ENCODE assay signal across 8 cellular contexts in the genomic region with DNA sequence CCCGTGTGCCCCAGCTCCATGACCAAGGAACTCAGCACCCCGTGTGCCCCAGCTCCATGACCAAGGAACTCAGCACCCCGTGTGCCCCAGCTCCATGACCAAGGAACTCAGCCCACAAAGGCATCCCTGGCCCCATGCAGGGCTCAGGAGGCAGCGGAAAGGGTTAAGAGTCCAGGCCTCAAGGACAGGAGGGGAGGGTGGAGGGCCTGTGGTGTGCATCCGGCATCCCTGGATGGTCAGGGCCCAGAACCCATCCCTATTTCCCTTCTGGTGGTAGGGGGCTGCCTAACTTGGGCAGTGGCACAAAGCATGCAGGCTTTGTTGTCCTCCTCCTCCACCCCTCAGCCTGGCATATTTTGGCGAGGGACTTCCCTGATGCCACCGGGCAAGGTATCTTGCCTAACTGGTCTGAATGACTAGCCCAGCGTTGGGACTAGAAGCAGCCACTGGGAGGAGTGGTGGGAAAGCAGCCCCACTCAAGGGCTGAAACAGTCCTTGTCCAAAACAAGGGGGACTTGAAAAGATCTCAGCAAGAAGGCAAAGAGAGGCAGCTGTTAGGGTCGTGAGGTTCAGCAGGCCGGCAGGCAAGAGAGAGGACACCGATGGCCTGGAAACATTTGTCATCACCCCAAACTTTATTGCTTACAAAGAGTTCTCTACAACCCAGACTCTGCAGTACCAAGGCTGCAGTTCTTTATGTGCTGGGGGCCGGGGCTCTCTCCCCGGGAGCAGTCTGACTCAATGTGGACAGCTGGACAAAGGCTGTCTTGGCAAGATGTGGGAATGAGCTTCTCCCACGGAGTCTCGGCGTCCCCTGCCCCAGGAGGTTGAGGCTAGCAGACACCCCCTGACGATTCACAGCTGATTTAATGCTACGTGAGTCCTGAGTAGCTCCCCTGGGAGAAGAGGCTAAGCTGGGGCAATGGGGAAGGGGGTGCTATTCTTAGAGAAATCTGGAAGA. TPM values are rescaled to one million over a fixed set of nuclear protein-coding genes. Genes with fewer than 3 reads are reported as not detected.
DNase-seq lines count a peak whose midpoint lies in the region; ATAC-seq and TF ChIP-seq lines count a peak whose summit lies in the region.

No MANE protein-coding gene starts in this region.

- H2AFZ ChIP-seq in neural progenitor cell (replicated peaks) = peak overlapping the region; percentile 88

- peaks cover 16% of the 10 kb centered on the region for H3K4me1 ChIP-seq in DOHH2 (ENCODE audit: control insufficient read depth, low read length)
- H3K4me1 ChIP-seq in Peyer's patch = peaks cover 7 to 44% (median 12%) of the 10 kb centered on the region in 4 donors
- peaks cover 9 to 11% of the 10 kb centered on the region in 2 donors for H3K4me1 ChIP-seq in esophagus (ENCODE audit: control insufficient read depth in 2 of 2, insufficient read depth in 2 of 2, low read length in 1 of 2)
- H3K4me1 ChIP-seq in neural progenitor cell = peaks cover 8% of the 10 kb centered on the region

- H3K27ac ChIP-seq in DOHH2 (ENCODE audit: low read depth, low read length) (no peak overlapping the region), Peyer's patch (peak overlapping the region; percentile 37 to 83 (median 70)), esophagus (ENCODE audit: low read depth in 2 of 2, low read length in 1 of 2) (peak overlapping the region; percentile 14 to 59), neural progenitor cell (no peak overlapping the region)

- no peak for ATAC-seq in HG02798 (IDR thresholded peaks at IDR 0.05; ENCODE audit: poor library complexity, unreplicated experiment)
- no peak for ATAC-seq in HG03175 (IDR thresholded peaks at IDR 0.05; ENCODE audit: unreplicated experiment)

- H3K9me3 Mint-ChIP-seq in neural progenitor cell = no peaks in the 10 kb centered on the region

- H3K9ac ChIP-seq in neural progenitor cell = no peak overlapping the region

- peak overlapping the region; percentile 20 for H3K4me3 Mint-ChIP-seq in neural progenitor cell

- H3K9me3 ChIP-seq in DOHH2 (ENCODE audit: control insufficient read depth, insufficient read depth, low read length) (no peaks in the 10 kb centered on the region), Peyer's patch (no peaks in the 10 kb centered on the region), esophagus (ENCODE audit: control insufficient read depth in 2 of 2, insufficient read depth in 1 of 2, low read depth in 1 of 2, low read length in 1 of 2) (no peaks in the 10 kb centered on the region), neural progenitor cell (ENCODE audit: low read depth) (no peaks in the 10 kb centered on the region)

- H3K4me2 ChIP-seq in DOHH2 (ENCODE audit: low read length) = peak overlapping the region; percentile 93
- H3K4me2 ChIP-seq in neural progenitor cell = peak overlapping the region; percentile 89

- no peaks in the 10 kb centered on the region for H4K20me1 ChIP-seq in DOHH2 (ENCODE audit: control insufficient read depth, insufficient read depth, low read depth, low read length)
- H4K20me1 ChIP-seq in neural progenitor cell (ENCODE audit: low read depth) = no peaks in the 10 kb centered on the region

- TF ChIP-seq CTCF in DOHH2 (IDR thresholded peaks at IDR 0.05; ENCODE audit: low read depth, low read length, poor library complexity, severe bottlenecking) (no peak), Peyer's patch (IDR thresholded peaks at IDR 0.05) (no peak), neural progenitor cell (IDR thresholded peaks at IDR 0.05) (no peak)

- peaks cover 6% of the 10 kb centered on the region; the same call in 1 of the 2 replicates for H3F3A ChIP-seq in DOHH2 (ENCODE audit: control insufficient read depth, insufficient read depth)
- no peaks in the 10 kb centered on the region for H3F3A ChIP-seq in neural progenitor cell (ENCODE audit: low read depth)

- no peak for DNase-seq in Peyer's patch
- DNase-seq in neural progenitor cell (ENCODE audit: low spot score) = no peak
- no peak for DNase-seq in germinal center (ENCODE audit: low spot score)
- DNase-seq in NCI-H345 (lab: John Stamatoyannopoulos, UW) = no peak

- H3K27me3 ChIP-seq in DOHH2 (ENCODE audit: control insufficient read depth, low read length) (no peaks in the 10 kb centered on the region), Peyer's patch (no peaks in the 10 kb centered on the region), esophagus (ENCODE audit: control insufficient read depth in 1 of 2, insufficient read depth in 2 of 2, low read length in 2 of 2) (no peaks in the 10 kb centered on the region), neural progenitor cell (peaks cover 16% of the 10 kb centered on the region)

- H3K4me3 ChIP-seq in DOHH2 (ENCODE audit: low read length) (peak overlapping the region; percentile 73), Peyer's patch (peak overlapping the region in 3 of 4 donors; percentile 56 to 67 (median 66)), esophagus (ENCODE audit: low read depth in 1 of 2, low read length in 2 of 2) (peak overlapping the region; percentile 46 to 54), neural progenitor cell (peak overlapping the region; percentile 60)

- peaks cover 2% of the 10 kb centered on the region for H3K27me3 Mint-ChIP-seq in neural progenitor cell (ENCODE audit: insufficient read depth, low read depth)

- H3K4me1 Mint-ChIP-seq in neural progenitor cell = peaks cover 6% of the 10 kb centered on the region

- WGBS in esophagus, 2 donors = 41 to 44% methylated on average over 18 of the region's 18 CpGs

- H3K36me3 Mint-ChIP-seq in neural progenitor cell = peaks cover 8% of the 10 kb centered on the region

- peak overlapping the region; percentile 86 for H3K27ac Mint-ChIP-seq in neural progenitor cell

- H3K36me3 ChIP-seq in DOHH2 (ENCODE audit: control insufficient read depth, low read length) (peaks cover 41% of the 10 kb centered on the region), Peyer's patch (peaks cover 0 to 42% (median 0%) of the 10 kb centered on the region in 3 donors), esophagus (ENCODE audit: control insufficient read depth in 2 of 2, insufficient read depth in 2 of 2, low read length in 1 of 2) (peaks cover 22 to 33% of the 10 kb centered on the region in 2 donors), neural progenitor cell (no peaks in the 10 kb centered on the region)

- H3K79me2 ChIP-seq in DOHH2 (ENCODE audit: control insufficient read depth, low read length) = no peaks in the 10 kb centered on the region
- H3K79me2 ChIP-seq in neural progenitor cell (ENCODE audit: low read depth) = no peaks in the 10 kb centered on the region

- H3K9me2 ChIP-seq in DOHH2 (replicated peaks; ENCODE audit: control insufficient read depth, low read length) = no peaks in the 10 kb centered on the region

- TF ChIP-seq POLR2A in Peyer's patch (IDR thresholded peaks at IDR 0.05) = no peak

RNA-seq across cellular contexts. Expression of gene SPATA32, which starts 0.9 kb away (rescaled TPM):
- total RNA-seq in Peyer's patch = not detected
- not detected for polyA plus RNA-seq in esophagus
- not detected in 2 replicates for total RNA-seq in neural progenitor cell (ENCODE audit: low replicate concordance)

RNA-seq across cellular contexts. Expression of gene FMNL1, which starts 41.1 kb away (rescaled TPM):
- total RNA-seq in Peyer's patch = 10 to 100 TPM in 3 of 4 donors, 1 to 10 TPM in 1; 9.3 to 45.4 (median 15.8) TPM
- 1 to 10 TPM; 4.3 to 5.2 TPM for polyA plus RNA-seq in esophagus
- total RNA-seq in neural progenitor cell (ENCODE audit: low replicate concordance) = 2.0 and 2.4 TPM in 2 replicates

RNA-seq across cellular contexts. Expression of gene MAP3K14, which starts 54.0 kb away (rescaled TPM):
- total RNA-seq in Peyer's patch = 10 to 100 TPM; 16.5 to 30.4 (median 24.7) TPM
- polyA plus RNA-seq in esophagus = 1 to 10 TPM; 8.0 to 9.2 TPM
- total RNA-seq in neural progenitor cell (ENCODE audit: low replicate concordance) = 0.34 and 2.7 TPM in 2 replicates

Comparison
In these comparisons a context has a peak if more than half of its experiments do, and no peak if none do; other contexts are left out.
1. H3K27ac ChIP-seq: peak in Peyer's patch (4 of 4) and esophagus (2 of 2); none in DOHH2 (single experiment) and neural progenitor cell (single experiment).
2. Peak in every context shown above with its lines, with median percentiles within 50 percentile points of each other: H3K4me3 ChIP-seq.